ENCODE assay signal across 16 cellular contexts in the genomic region with DNA sequence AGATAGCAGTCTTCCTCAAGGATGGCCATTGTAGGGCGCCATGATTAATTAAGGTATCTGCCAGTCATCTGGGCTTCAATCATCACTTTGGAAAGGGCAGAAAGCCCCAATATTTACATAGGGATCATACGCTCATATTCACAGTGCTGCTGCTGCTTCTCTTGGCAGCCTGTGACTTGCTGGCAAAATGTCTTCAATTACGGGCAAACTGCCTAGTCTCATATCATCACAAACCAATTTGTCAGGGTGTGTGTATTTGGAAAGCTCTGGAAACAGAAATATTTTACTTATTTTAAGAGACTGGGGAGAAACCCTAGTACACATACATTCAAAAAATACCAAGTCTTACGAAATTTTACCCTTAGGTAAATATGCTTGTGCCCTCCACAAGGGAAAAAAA.
DNase-seq lines count a peak whose midpoint lies in the region; ATAC-seq and TF ChIP-seq lines count a peak whose summit lies in the region.
"Had no signal": no experiment of that assay in that cellular context is flagged by ENCODE, and none has a peak within 500 bp of the region (broad histone marks: within the 10 kb centered on the region; RNA-seq: fewer than 3 reads in every experiment).

No MANE protein-coding gene starts in this region.

- H3K27ac Mint-ChIP-seq in CD4-positive, alpha-beta memory T cell: no peak overlapping the region

- no peaks in the 10 kb centered on the region for H3K4me1 Mint-ChIP-seq in CD4-positive, alpha-beta memory T cell
- H3K4me1 Mint-ChIP-seq: neural crest cell had no signal

- peak; percentile 10 for DNase-seq in DMS 273 (lab: John Stamatoyannopoulos, UW; ENCODE audit: unreplicated experiment)
- DNase-seq in DMS 273 treated with DMSO at 0.1 percent for 48 hours (lab: John Stamatoyannopoulos, UW): no peak
- DNase-seq in astrocyte of the hippocampus (ENCODE audit: low read depth, low spot score): peak; percentile 59
- peak in 3 of 5 donors; percentile 29 to 43 (median 35) for DNase-seq in heart left ventricle
- peak; percentile 68 for DNase-seq in stromal cell of bone marrow (ENCODE audit: low read depth)
- DNase-seq in CD4-positive, alpha-beta memory T cell: no peak
- DNase-seq: activated CD4-positive, alpha-beta T cell treated with anti-CD3 and anti-CD28 coated beads for 1 hour; activated T-cell treated with anti-CD3 and anti-CD28 coated beads for 4 hours; effector memory CD4-positive, alpha-beta T cell; lower lobe of right lung; NCI-H2227 treated with DMSO at 0.1 percent for 48 hours had no signal

- H3K9me3 Mint-ChIP-seq in CD4-positive, alpha-beta memory T cell: peaks cover 0 to 3% (median 0%) of the 10 kb centered on the region in 8 donors
- H3K9me3 Mint-ChIP-seq: neural crest cell had no signal

- ATAC-seq in heart left ventricle (peak; percentile 68 to 85 (median 82)), GM18907 (IDR thresholded peaks at IDR 0.05; ENCODE audit: unreplicated experiment) (no peak), HG03025 (IDR thresholded peaks at IDR 0.05; ENCODE audit: low FRiP score, unreplicated experiment) (no peak)
- ATAC-seq: lower lobe of right lung had no signal

- H3K4me1 ChIP-seq in heart left ventricle: peaks cover 0 to 17% (median 6%) of the 10 kb centered on the region in 12 donors
- H3K4me1 ChIP-seq in CD4-positive, alpha-beta memory T cell (ENCODE audit: insufficient read depth, low read length): no peaks in the 10 kb centered on the region
- H3K4me1 ChIP-seq: HAP-1, lower lobe of right lung had no signal

- peaks cover 0 to 2% of the 10 kb centered on the region in 2 donors for H3K27me3 Mint-ChIP-seq in CD4-positive, alpha-beta memory T cell

- intact Hi-C loops in heart left ventricle (cut with DNase I): no loop called here
- intact Hi-C loops in CD4-positive, alpha-beta memory T cell (cut with micrococcal nuclease): no loop called here

- H3K27me3 ChIP-seq in heart left ventricle: no peaks in the 10 kb centered on the region
- no peaks in the 10 kb centered on the region for H3K27me3 ChIP-seq in CD4-positive, alpha-beta memory T cell (ENCODE audit: insufficient read depth, low read length)

- H3K9me3 ChIP-seq in heart left ventricle: no peaks in the 10 kb centered on the region
- no peaks in the 10 kb centered on the region for H3K9me3 ChIP-seq in CD4-positive, alpha-beta memory T cell (ENCODE audit: control insufficient read depth in 1 of 2, low read length in 2 of 2)
- H3K9me3 ChIP-seq: HAP-1, lower lobe of right lung had no signal

- 31 to 40% (median 35%) methylated on average over 4 of the region's 4 CpGs for WGBS in heart left ventricle, 4 donors

- no peak overlapping the region for H3K4me3 ChIP-seq in heart left ventricle
- H3K4me3 ChIP-seq in CD4-positive, alpha-beta memory T cell (ENCODE audit: low read length in 2 of 2): no peak overlapping the region
- H3K4me3 ChIP-seq: HAP-1, lower lobe of right lung had no signal

- H3K36me3 ChIP-seq in heart left ventricle: no peaks in the 10 kb centered on the region
- no peaks in the 10 kb centered on the region for H3K36me3 ChIP-seq in CD4-positive, alpha-beta memory T cell (ENCODE audit: insufficient read depth, low read length)
- H3K36me3 ChIP-seq: HAP-1, lower lobe of right lung had no signal

- H3K4me3 Mint-ChIP-seq in CD4-positive, alpha-beta memory T cell: no peak overlapping the region
- H3K4me3 Mint-ChIP-seq: neural crest cell had no signal

- TF ChIP-seq POLR2A in heart left ventricle (IDR thresholded peaks at IDR 0.05): no peak

- CTCF ChIA-PET in CD4-positive, alpha-beta memory T cell (lab: Charles Lee; ENCODE audit: partially characterized antibody): no interaction called here

- POLR2A ChIA-PET in CD4-positive, alpha-beta memory T cell (lab: Charles Lee; ENCODE audit: partially characterized antibody): no interaction called here

- H3K27ac ChIP-seq in heart left ventricle: peak overlapping the region in 1 of 12 donors; percentile 2
- no peak overlapping the region for H3K27ac ChIP-seq in CD4-positive, alpha-beta memory T cell (ENCODE audit: low read depth, low read length)
- H3K27ac ChIP-seq: 22Rv1, lower lobe of right lung had no signal

- no peaks in the 10 kb centered on the region for H3K36me3 Mint-ChIP-seq in CD4-positive, alpha-beta memory T cell

- TF ChIP-seq CTCF in heart left ventricle (IDR thresholded peaks at IDR 0.05): no peak

Comparison
In these comparisons a context has a peak if more than half of its experiments do, and no peak if none do; other contexts are left out.
1. DNase-seq: peak in DMS 273 (single experiment), astrocyte of the hippocampus (single experiment), heart left ventricle (3 of 5) and stromal cell of bone marrow (single experiment); none in DMS 273 treated with DMSO at 0.1 percent for 48 hours (single experiment) and CD4-positive, alpha-beta memory T cell (0 of 5).
2. ATAC-seq: peak in heart left ventricle (4 of 4); none in GM18907 (single experiment) and HG03025 (single experiment).